In the genomic region with DNA sequence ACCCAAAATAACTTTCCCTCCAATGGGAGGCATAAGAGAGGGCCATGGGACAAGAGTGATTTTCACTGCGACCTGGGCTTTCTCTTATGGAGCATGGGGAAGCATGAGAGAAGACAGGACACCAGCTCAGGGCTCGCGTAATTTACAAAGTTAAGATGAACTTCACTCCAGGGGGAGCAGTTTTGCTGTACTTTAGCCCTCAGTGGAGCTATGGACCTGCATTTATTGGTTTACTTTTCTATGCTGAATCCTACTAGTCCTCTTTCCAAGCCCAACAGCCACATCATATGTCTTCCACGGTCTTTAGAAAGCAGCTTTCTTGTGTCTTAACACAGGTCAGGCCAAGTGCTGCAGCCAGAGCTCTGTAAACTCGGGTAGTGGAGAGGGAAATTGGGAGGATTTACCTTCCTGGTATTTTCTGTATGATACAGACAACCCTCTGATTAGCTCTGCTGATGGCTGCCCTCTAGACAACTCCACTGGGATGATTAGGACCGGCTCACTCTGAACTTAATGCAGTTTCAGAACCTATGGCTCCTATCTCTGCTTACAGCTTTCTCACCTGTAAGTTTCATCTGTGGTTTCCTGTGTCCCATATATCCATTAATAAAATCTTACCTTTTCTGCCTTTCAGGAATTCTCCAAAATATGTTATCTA, we compare ENCODE assay signal across 9 cellular contexts.
DNase-seq lines count a peak whose midpoint lies in the region; ATAC-seq, FAIRE-seq and TF ChIP-seq lines count a peak whose summit lies in the region.
"Had no signal": no experiment of that assay in that cellular context is flagged by ENCODE, and none has a peak within 500 bp of the region (broad histone marks: within the 10 kb centered on the region; RNA-seq: fewer than 3 reads in every experiment).

No MANE protein-coding gene starts in this region.

- H3K9me3 ChIP-seq in Loucy (ENCODE audit: insufficient read depth, low read depth, low read length) (no peaks in the 10 kb centered on the region), H1 (ENCODE audit: insufficient read depth in 2 of 2, low read depth in 1 of 2, low read length in 1 of 2) (no peaks in the 10 kb centered on the region)

- H3K27me3 Mint-ChIP-seq in nephron progenitor cell (ENCODE audit: low read depth, poor library complexity): no peaks in the 10 kb centered on the region

- H3K56ac ChIP-seq in H1 (replicated peaks; ENCODE audit: insufficient read length, low read depth, low read length): no peak overlapping the region

- H2BK20ac ChIP-seq in H1 (ENCODE audit: low read length): no peak overlapping the region

- H3K79me2 ChIP-seq in Loucy (ENCODE audit: insufficient read depth, low read length) (no peaks in the 10 kb centered on the region), H1 (ENCODE audit: control insufficient read depth in 1 of 2, insufficient read depth in 2 of 2, low read length in 2 of 2) (no peaks in the 10 kb centered on the region)

- H2BK15ac ChIP-seq in H1 (ENCODE audit: low read length): no peak overlapping the region

- in situ Hi-C loops in G401 (cut with HindIII; ENCODE audit: low sequenced_read_pairs): no loop called here

- H3K79me1 ChIP-seq in H1 (ENCODE audit: low read depth, low read length): no peaks in the 10 kb centered on the region

- no peak overlapping the region for H3K27ac ChIP-seq in H1 (ENCODE audit: low read depth, low read length)

- peak; percentile 50 for TF ChIP-seq CTCF in Loucy (conservative IDR thresholded peaks at IDR 0.05; ENCODE audit: low read length)
- TF ChIP-seq CTCF in H1 (IDR thresholded peaks at IDR 0.05; ENCODE audit: control extremely low read depth in 1 of 3, insufficient read depth in 1 of 3, low read depth in 1 of 3, low read length in 3 of 3): peak in 2 of 3 experiments; percentile 15 to 42; a peak in 1 of 4 replicates
- no peak for TF ChIP-seq CTCF in nephron progenitor cell (IDR thresholded peaks at IDR 0.05)

- no peak overlapping the region for H3K4me3 ChIP-seq in Loucy (ENCODE audit: low read length, poor library complexity, severe bottlenecking)
- H3K4me3 ChIP-seq in H1 (ENCODE audit: extremely low read depth in 1 of 4, insufficient read depth in 2 of 4, low read depth in 3 of 4, low read length in 4 of 4): no peak overlapping the region

- no peaks in the 10 kb centered on the region for H3K23me2 ChIP-seq in H1 (ENCODE audit: low read depth, low read length)

- no peak overlapping the region for H2AK5ac ChIP-seq in H1 (ENCODE audit: low read depth, low read length)

- no peak for TF ChIP-seq EP300 in H1 (IDR thresholded peaks at IDR 0.05; ENCODE audit: borderline replicate concordance in 1 of 2, low read depth in 2 of 2, low read length in 2 of 2)

- H3K36me3 ChIP-seq in Loucy (ENCODE audit: insufficient read depth, low read length) (no peaks in the 10 kb centered on the region), H1 (ENCODE audit: control insufficient read depth in 2 of 4, insufficient read depth in 4 of 4, low read length in 3 of 4) (no peaks in the 10 kb centered on the region)

- no peaks in the 10 kb centered on the region for H4K20me1 ChIP-seq in Loucy (ENCODE audit: insufficient read depth, low read length, poor library complexity, severe bottlenecking)
- H4K20me1 ChIP-seq in H1 (replicated peaks in 1 of 2; ENCODE audit: control insufficient read depth in 1 of 2, insufficient read depth in 2 of 2, low read length in 2 of 2): no peaks in the 10 kb centered on the region

- H2AFZ ChIP-seq in Loucy (ENCODE audit: low read length): peak overlapping the region; percentile 38; the same call in 1 of the 2 replicates
- peak overlapping the region; percentile 90 for H2AFZ ChIP-seq in H1 (ENCODE audit: low read length)

- POLR2A ChIA-PET in H1 (lab: Charles Lee; ENCODE audit: partially characterized antibody): interaction anchor here (0.6 kb wide), 1 partner anchor 17 kb away, joined by 3 read pairs; no protein-coding TSS in a partner anchor

- no peaks in the 10 kb centered on the region for H3K4me1 Mint-ChIP-seq in nephron progenitor cell

- no peak overlapping the region for H3K9ac ChIP-seq in Loucy (ENCODE audit: low read depth, low read length, poor library complexity, severe bottlenecking)
- H3K9ac ChIP-seq in H1 (replicated peaks in 1 of 4; ENCODE audit: extremely low read depth in 1 of 4, low read depth in 3 of 4, low read length in 3 of 4): no peak overlapping the region

- peak; percentile 1 for DNase-seq in G401 (ENCODE audit: low spot score)
- peak in 1 of 2 experiments; percentile 48 for DNase-seq in H1 (ENCODE audit: low read depth in 1 of 2, low spot score in 2 of 2)
- DNase-seq in nephron progenitor cell: peak; percentile 10
- DNase-seq in activated CD8-positive, alpha-beta memory T cell treated with anti-CD3 and anti-CD28 coated beads, Interleukin-2, amount 50 U/mL, for 4 hours: no peak
- no peak for DNase-seq in GM19239 (ENCODE audit: insufficient read length, low spot score)
- DNase-seq in posterior vena cava (ENCODE audit: low spot score): no peak
- DNase-seq: stimulated activated CD4-positive, alpha-beta T cell treated with anti-CD3 and anti-CD28 coated beads, Interleukin-2, amount 100 ng/mL, for 24 hours had no signal

- ATAC-seq in GM18907 (IDR thresholded peaks at IDR 0.05; ENCODE audit: unreplicated experiment): no peak

- FAIRE-seq in H1 (lab: Jason Lieb, UNC) (peak; percentile 39), GM19239 (lab: Jason Lieb, UNC) (no peak)

- TF ChIP-seq RAD21 in H1 (IDR thresholded peaks at IDR 0.05 in 1 of 2, conservative IDR thresholded peaks at IDR 0.05 in 1 of 2; ENCODE audit: low read depth in 2 of 2, low read length in 2 of 2): peak; percentile 29 to 49; a peak in 3 of 4 replicates

- no peak overlapping the region for H3K27ac Mint-ChIP-seq in nephron progenitor cell

- TF ChIP-seq POLR2A in H1 (IDR thresholded peaks at IDR 0.05; ENCODE audit: control extremely low read depth in 1 of 2, low read depth in 2 of 2, low read length in 2 of 2): no peak

- H4K8ac ChIP-seq in H1 (ENCODE audit: extremely low read depth, insufficient read depth, low read length): peak overlapping the region; percentile 14; the same call in 1 of the 2 replicates

- no peaks in the 10 kb centered on the region for H3K36me3 Mint-ChIP-seq in nephron progenitor cell (ENCODE audit: low read depth)

- no peak overlapping the region for H3K23ac ChIP-seq in H1 (ENCODE audit: insufficient read length)

- H3K4ac ChIP-seq in H1 (replicated peaks; ENCODE audit: insufficient read length, low read depth, low read length): no peak overlapping the region

- no peak overlapping the region for H3K14ac ChIP-seq in H1 (ENCODE audit: insufficient read length)

- CTCF ChIA-PET in H1 (lab: Charles Lee; ENCODE audit: partially characterized antibody): interaction anchor here (0.6 to 1.3 kb wide), 13 partner anchors 9 to 450 kb away, joined by 3 to 7 read pairs (median 3); no protein-coding TSS in a partner anchor

- H2BK120ac ChIP-seq in H1 (replicated peaks; ENCODE audit: low read depth, low read length): no peak overlapping the region

- H3K4me1 ChIP-seq in Loucy (ENCODE audit: insufficient read depth, low read length, poor library complexity, severe bottlenecking): no peaks in the 10 kb centered on the region
- H3K4me1 ChIP-seq in H1 (replicated peaks in 1 of 4; ENCODE audit: control insufficient read depth in 3 of 4, insufficient read depth in 4 of 4, low read length in 3 of 4): peaks cover 0 to 6% (median under 1%) of the 10 kb centered on the region in 4 experiments; a peak in 3 of 7 replicates

- H2BK5ac ChIP-seq in H1 (ENCODE audit: low read depth, low read length): no peak overlapping the region

- H3K9me3 Mint-ChIP-seq in nephron progenitor cell: no peaks in the 10 kb centered on the region

- H3K27me3 ChIP-seq in Loucy (ENCODE audit: insufficient read depth, low read length, poor library complexity, severe bottlenecking) (no peaks in the 10 kb centered on the region), H1 (replicated peaks in 1 of 4; ENCODE audit: control insufficient read depth in 3 of 4, extremely low read depth in 1 of 4, insufficient read depth in 3 of 4, low read length in 3 of 4) (no peaks in the 10 kb centered on the region)

- H4K91ac ChIP-seq in H1 (replicated peaks; ENCODE audit: insufficient read length, low read length): peak overlapping the region; percentile 30

- intact Hi-C loops in posterior vena cava (cut with DNase I): no loop called here

- 63% methylated on average over 6 of the region's 6 CpGs; no CpG with 5 or more reads in 1 of the 2 experiments for WGBS in H1 (ENCODE audit: extremely low coverage in 1 of 2, insufficient coverage in 1 of 2, insufficient read length in 1 of 2, insufficient replicate concordance in 2 of 2, low coverage in 1 of 2, low lambda C conversion rate in 2 of 2, missing lambda C conversion rate in 1 of 2), 2 experiments

- no peak overlapping the region for H3K4me3 Mint-ChIP-seq in nephron progenitor cell

- no peak overlapping the region for H2BK12ac ChIP-seq in H1 (ENCODE audit: low read depth, low read length)

- no peaks in the 10 kb centered on the region for H3K9me2 ChIP-seq in Loucy (replicated peaks; ENCODE audit: low read depth, low read length)

- no peak overlapping the region for H4K5ac ChIP-seq in H1 (ENCODE audit: insufficient read length, low read depth, low read length)

- peak overlapping the region; percentile 79 for H3K18ac ChIP-seq in H1 (ENCODE audit: extremely low read depth, low read length)

- no peaks in the 10 kb centered on the region for H3F3A ChIP-seq in Loucy (ENCODE audit: low read depth)

- no peak overlapping the region for H3K4me2 ChIP-seq in Loucy (ENCODE audit: low read depth, low read length, poor library complexity, severe bottlenecking)
- no peak overlapping the region; a peak in 1 of 4 replicates for H3K4me2 ChIP-seq in H1 (ENCODE audit: insufficient read depth in 1 of 2, low read depth in 2 of 2, low read length in 2 of 2)

TF ChIP-seq in H1, 55 proteins besides CTCF, POLR2A, EP300 and RAD21:
- TF ChIP-seq POLR2AphosphoS5 (IDR thresholded peaks at IDR 0.05; ENCODE audit: low read depth, low read length): no peak
- TF ChIP-seq RBBP5 (IDR thresholded peaks at IDR 0.05; ENCODE audit: borderline replicate concordance, low read depth, low read length): no peak
- no peak for TF ChIP-seq TCF12 (IDR thresholded peaks at IDR 0.05; ENCODE audit: low read depth, low read length)
- no peak for TF ChIP-seq EZH2 (IDR thresholded peaks at IDR 0.05; ENCODE audit: low read depth, low read length, severe bottlenecking)
- TF ChIP-seq GTF2F1 (IDR thresholded peaks at IDR 0.05; ENCODE audit: borderline replicate concordance, low read depth, low read length): no peak
- no peak for TF ChIP-seq CEBPB (IDR thresholded peaks at IDR 0.05; ENCODE audit: low read depth, low read length)
- TF ChIP-seq BRCA1 (IDR thresholded peaks at IDR 0.05; ENCODE audit: low read depth, low read length): no peak
- TF ChIP-seq SP4 (IDR thresholded peaks at IDR 0.05; ENCODE audit: low read length): no peak
- no peak for TF ChIP-seq GABPA (IDR thresholded peaks at IDR 0.05; ENCODE audit: borderline replicate concordance, insufficient read depth, low read length)

Comparison
In these comparisons a context has a peak if more than half of its experiments do, and no peak if none do; other contexts are left out.
1. DNase-seq: peak in G401 (single experiment) and nephron progenitor cell (single experiment); none in activated CD8-positive, alpha-beta memory T cell treated with anti-CD3 and anti-CD28 coated beads, Interleukin-2, amount 50 U/mL, for 4 hours (single experiment), GM19239 (single experiment) and posterior vena cava (single experiment).